ENCODE assay signal across 13 cellular contexts in the genomic region with DNA sequence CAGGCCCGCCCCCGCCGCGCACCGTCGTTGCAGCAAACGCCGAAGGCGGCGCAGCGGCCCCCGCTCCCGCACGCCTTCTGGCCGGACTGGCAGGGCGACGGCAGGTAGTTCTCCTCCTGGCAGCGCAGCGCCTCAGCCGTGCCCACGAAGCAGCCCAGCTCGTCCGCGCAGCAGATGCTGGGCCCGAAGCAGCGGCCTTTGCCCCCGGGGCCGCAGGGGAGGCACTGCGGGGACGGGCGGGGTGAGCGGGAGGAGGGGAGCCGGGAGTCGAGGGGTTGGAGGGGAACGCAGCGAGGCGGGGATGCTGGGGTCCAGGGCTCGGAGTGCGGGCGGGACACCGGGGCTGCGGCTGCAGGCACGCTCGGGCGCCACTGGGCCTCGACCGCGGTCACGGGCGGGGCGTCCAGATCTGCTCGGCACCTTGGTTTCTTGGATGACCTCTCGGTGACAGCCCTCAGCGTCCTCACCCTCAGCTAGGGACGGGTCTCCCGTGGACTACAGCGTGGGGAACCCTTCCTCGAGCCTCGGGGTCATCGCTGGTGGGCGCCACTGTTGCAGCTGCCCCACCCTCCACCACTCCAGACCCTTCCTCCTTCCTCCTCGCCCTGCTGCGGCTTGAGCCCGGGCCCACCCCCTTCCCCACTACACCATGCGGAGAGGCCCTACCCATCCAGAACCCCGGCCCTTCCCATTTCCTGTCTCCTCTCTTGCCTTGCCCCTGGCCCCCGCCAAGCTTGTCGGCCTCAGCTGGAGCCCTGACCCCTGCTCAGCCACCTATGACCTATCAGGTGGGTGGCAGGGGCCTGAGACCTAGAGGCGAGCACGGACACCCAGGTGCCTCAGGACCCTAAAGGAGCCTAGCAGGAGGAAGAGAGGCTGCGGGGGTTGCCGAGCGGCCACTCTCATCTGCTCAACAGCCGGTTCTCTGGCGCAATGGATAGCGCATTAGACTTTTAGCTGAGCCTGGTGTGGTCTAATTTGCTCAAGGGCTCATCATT. TPM values are rescaled to one million over a fixed set of nuclear protein-coding genes. Genes with fewer than 3 reads are reported as not detected.
DNase-seq lines count a peak whose midpoint lies in the region; TF ChIP-seq lines count a peak whose summit lies in the region.
"Had no signal": no experiment of that assay in that cellular context is flagged by ENCODE, and none has a peak within 500 bp of the region (broad histone marks: within the 10 kb centered on the region; RNA-seq: fewer than 3 reads in every experiment).

No MANE protein-coding gene starts in this region.

- H3K27ac ChIP-seq in hepatocyte, result no peak overlapping the region
- H3K27ac ChIP-seq in prostate gland, result no peak overlapping the region
- H3K27ac ChIP-seq: 22Rv1, colonic mucosa had no signal

- H3K79me2 ChIP-seq in hepatocyte, result no peaks in the 10 kb centered on the region

- no peaks in the 10 kb centered on the region for H3K9me2 ChIP-seq in hepatocyte (replicated peaks; ENCODE audit: insufficient read depth)

- H3K36me3 ChIP-seq in hepatocyte (replicated peaks; ENCODE audit: insufficient read depth, low read depth), result no peaks in the 10 kb centered on the region
- no peaks in the 10 kb centered on the region for H3K36me3 ChIP-seq in prostate gland
- H3K36me3 ChIP-seq: colonic mucosa had no signal

- no peak for TF ChIP-seq CTCF in hepatocyte (IDR thresholded peaks at IDR 0.05; ENCODE audit: poor library complexity)
- TF ChIP-seq CTCF in prostate gland (IDR thresholded peaks at IDR 0.05), result no peak

- TF ChIP-seq POLR2A in prostate gland (IDR thresholded peaks at IDR 0.05), result no peak

- H3K4me1 ChIP-seq in hepatocyte (ENCODE audit: insufficient read depth), result peaks cover 7% of the 10 kb centered on the region
- no peaks in the 10 kb centered on the region for H3K4me1 ChIP-seq in prostate gland (replicated peaks)
- H3K4me1 ChIP-seq: colonic mucosa had no signal

- no peak overlapping the region for H2AFZ ChIP-seq in hepatocyte

- peak; percentile 39 for DNase-seq in DMS 273 (lab: John Stamatoyannopoulos, UW; ENCODE audit: unreplicated experiment)
- DNase-seq in DMS 273 treated with DMSO at 0.1 percent for 48 hours (lab: John Stamatoyannopoulos, UW), result no peak
- DNase-seq in NCI-H69 (lab: John Stamatoyannopoulos, UW), result peak; percentile 42
- no peak for DNase-seq in hepatocyte (ENCODE audit: low spot score)
- DNase-seq in prostate gland (ENCODE audit: low spot score), result no peak
- no peak for DNase-seq in NCI-H1930 (lab: John Stamatoyannopoulos, UW)
- DNase-seq in KG1 (lab: John Stamatoyannopoulos, UW), result no peak
- DNase-seq in NK-92 treated with Interleukin-12 subunit alpha and Interleukin-12 subunit beta, amount 100 ng/mL, for 24 hours (lab: John Stamatoyannopoulos, UW), result no peak
- DNase-seq: activated CD4-positive, alpha-beta T cell treated with anti-CD3 and anti-CD28 coated beads, Interleukin-2, amount 50 U/mL, for 4 hours; colonic mucosa; NCI-H1048 had no signal

- no peaks in the 10 kb centered on the region for H4K20me1 ChIP-seq in hepatocyte (ENCODE audit: insufficient read depth, poor library complexity, severe bottlenecking)

- 31% methylated on average over 28 of the region's 76 CpGs for WGBS in hepatocyte (ENCODE audit: low lambda C conversion rate, missing lambda C conversion rate)
- WGBS in prostate gland, result 36% methylated on average over 49 of the region's 76 CpGs

- peak overlapping the region; percentile 85 for H3K4me2 ChIP-seq in hepatocyte

- H3K27me3 ChIP-seq in hepatocyte, result peaks cover 33% of the 10 kb centered on the region
- H3K27me3 ChIP-seq in prostate gland (replicated peaks; ENCODE audit: insufficient read depth), result no peaks in the 10 kb centered on the region

- intact Hi-C loops in prostate gland (cut with DNase I), result no loop called here

- H3K4me3 ChIP-seq in hepatocyte, result no peak overlapping the region
- H3K4me3 ChIP-seq in prostate gland, result peak overlapping the region; percentile 15 to 35
- H3K4me3 ChIP-seq: colonic mucosa had no signal

- no peaks in the 10 kb centered on the region for H3K9me3 ChIP-seq in hepatocyte (ENCODE audit: low read depth)
- no peaks in the 10 kb centered on the region for H3K9me3 ChIP-seq in prostate gland
- H3K9me3 ChIP-seq: colonic mucosa had no signal

RNA-seq across cellular contexts. Expression of a gene that starts 1.3 kb away (rescaled TPM):
- total RNA-seq in hepatocyte, result 0.67 TPM in 1 of 2 replicates, not detected in the other
- polyA plus RNA-seq in hepatocyte, result 1.2 and 1.3 TPM in 2 replicates
- total RNA-seq in prostate gland, result 1 to 10 TPM in 1 of 2 donors, not detected in 1; 3.1 TPM
- total RNA-seq: colonic mucosa had no signal

RNA-seq across cellular contexts. Expression of a gene that starts 11.8 kb away (rescaled TPM):
- total RNA-seq in hepatocyte (0.92 TPM in 1 of 2 replicates, not detected in the other), prostate gland (1 to 10 TPM in 1 of 2 donors, not detected in 1; 9.8 TPM)
- polyA plus RNA-seq in hepatocyte, result 3.4 and 4.3 TPM in 2 replicates
- total RNA-seq: colonic mucosa had no signal

RNA-seq across cellular contexts. Expression of a gene that starts 37.4 kb away (rescaled TPM):
- total RNA-seq in hepatocyte (84.4 and 89.2 TPM in 2 replicates), prostate gland (100 to 1,000 TPM in 1 of 2 donors, 10 to 100 TPM in 1; 75.8 to 129 TPM)
- polyA plus RNA-seq in hepatocyte, result 150 and 174 TPM in 2 replicates

RNA-seq across cellular contexts. Expression of a gene that starts 39.8 kb away (rescaled TPM):
- total RNA-seq in hepatocyte (27.0 and 33.8 TPM in 2 replicates), prostate gland (not detected)
- 93.8 and 131 TPM in 2 replicates for polyA plus RNA-seq in hepatocyte
- total RNA-seq: colonic mucosa, subcutaneous adipose tissue had no signal

Comparison
In these comparisons a context has a peak if more than half of its experiments do, and no peak if none do; other contexts are left out.
1. DNase-seq: peak in DMS 273 (single experiment) and NCI-H69 (single experiment); none in DMS 273 treated with DMSO at 0.1 percent for 48 hours (single experiment), hepatocyte (single experiment), prostate gland (single experiment), NCI-H1930 (0 of 2), KG1 (single experiment) and NK-92 treated with Interleukin-12 subunit alpha and Interleukin-12 subunit beta, amount 100 ng/mL, for 24 hours (single experiment).